Comparison of ENCODE assay signal across 13 cellular contexts in the genomic region with DNA sequence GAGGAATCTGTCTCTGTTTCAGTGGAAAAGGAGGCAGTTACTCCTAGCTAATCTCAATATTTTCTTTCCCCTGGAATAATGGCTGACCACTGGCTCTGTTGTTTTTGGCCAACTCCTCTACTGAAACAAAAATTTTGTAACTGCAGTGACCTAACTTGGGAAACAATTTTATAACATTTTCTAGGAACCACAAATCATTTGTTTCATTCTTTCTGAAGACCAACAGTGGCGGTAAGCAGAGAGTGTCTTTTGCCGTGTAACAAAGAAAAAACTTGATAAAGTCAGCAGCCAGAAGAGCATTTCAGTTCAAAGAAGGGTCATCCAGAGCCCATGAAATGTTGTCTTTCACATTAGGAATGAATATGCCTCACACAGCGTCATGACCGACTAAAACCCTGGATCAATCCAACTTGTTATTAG. TPM values are rescaled to one million over a fixed set of nuclear protein-coding genes. Genes with fewer than 3 reads are reported as not detected.
A peak's percentile ranks its signal among the peaks of the same experiment; 100 is the strongest.
DNase-seq lines count a peak whose midpoint lies in the region; ATAC-seq and TF ChIP-seq lines count a peak whose summit lies in the region.
"Had no signal": no experiment of that assay in that cellular context is flagged by ENCODE, and none has a peak within 500 bp of the region (broad histone marks: within the 10 kb centered on the region; RNA-seq: fewer than 3 reads in every experiment).

No MANE protein-coding gene starts in this region.

- peaks cover 28% of the 10 kb centered on the region for H3K4me1 Mint-ChIP-seq in type B pancreatic cell (ENCODE audit: unreplicated experiment)
- H3K4me1 Mint-ChIP-seq in stimulated activated effector memory CD8-positive, alpha-beta T cell treated with anti-CD3 and anti-CD28 coated beads, Interleukin-12 subunit alpha, Interleukin-12 subunit beta, amount 100 ng/mL, for 72 hours = peaks cover 8% of the 10 kb centered on the region
- H3K4me1 Mint-ChIP-seq: central memory CD8-positive, alpha-beta T cell; immature natural killer cell had no signal

- TF ChIP-seq POLR2A in Peyer's patch (IDR thresholded peaks at IDR 0.05) (no peak), esophagus squamous epithelium (IDR thresholded peaks at IDR 0.05) (no peak)

- in situ Hi-C loops in HAP-1 (cut with MboI; ENCODE audit: low sequenced_read_pairs) = loop anchor here (5.0 kb wide), 1 partner anchor 69 kb away; no protein-coding TSS in a partner anchor

- H3K4me1 ChIP-seq in Peyer's patch (no peaks in the 10 kb centered on the region), esophagus squamous epithelium (peaks cover 0 to 30% (median 14%) of the 10 kb centered on the region in 3 donors), mucosa of rectum (ENCODE audit: control insufficient read depth in 2 of 2, insufficient read depth in 2 of 2, low read length in 2 of 2) (no peaks in the 10 kb centered on the region), HAP-1 (no peaks in the 10 kb centered on the region)

- H3K27ac Mint-ChIP-seq in type B pancreatic cell = peak overlapping the region; percentile 48
- H3K27ac Mint-ChIP-seq in stimulated activated effector memory CD8-positive, alpha-beta T cell treated with anti-CD3 and anti-CD28 coated beads, Interleukin-12 subunit alpha, Interleukin-12 subunit beta, amount 100 ng/mL, for 72 hours = no peak overlapping the region
- H3K27ac Mint-ChIP-seq: immature natural killer cell had no signal

- no peaks in the 10 kb centered on the region for H3K27me3 Mint-ChIP-seq in type B pancreatic cell

- WGBS in esophagus squamous epithelium, 2 donors = 57 to 84% methylated on average over 4 of the region's 4 CpGs

- H3K9me3 Mint-ChIP-seq in type B pancreatic cell = no peaks in the 10 kb centered on the region
- no peaks in the 10 kb centered on the region for H3K9me3 Mint-ChIP-seq in stimulated activated effector memory CD8-positive, alpha-beta T cell treated with anti-CD3 and anti-CD28 coated beads, Interleukin-12 subunit alpha, Interleukin-12 subunit beta, amount 100 ng/mL, for 72 hours
- H3K9me3 Mint-ChIP-seq: central memory CD8-positive, alpha-beta T cell; immature natural killer cell had no signal

- H3K36me3 Mint-ChIP-seq in type B pancreatic cell = no peaks in the 10 kb centered on the region
- H3K36me3 Mint-ChIP-seq in stimulated activated effector memory CD8-positive, alpha-beta T cell treated with anti-CD3 and anti-CD28 coated beads, Interleukin-12 subunit alpha, Interleukin-12 subunit beta, amount 100 ng/mL, for 72 hours = peaks cover 5% of the 10 kb centered on the region

- H3K9me3 ChIP-seq in Peyer's patch = no peaks in the 10 kb centered on the region
- no peaks in the 10 kb centered on the region for H3K9me3 ChIP-seq in esophagus squamous epithelium
- H3K9me3 ChIP-seq in mucosa of rectum (ENCODE audit: control insufficient read depth in 2 of 2, low read length in 2 of 2) = no peaks in the 10 kb centered on the region
- H3K9me3 ChIP-seq in HAP-1 = no peaks in the 10 kb centered on the region

- DNase-seq in Peyer's patch (no peak), esophagus squamous epithelium (lab: John Stamatoyannopoulos, UW) (no peak), type B pancreatic cell (ENCODE audit: extremely low spot score, unreplicated experiment) (no peak), NCI-H1436 (lab: John Stamatoyannopoulos, UW) (no peak), ureter (ENCODE audit: low spot score) (no peak), HAP-1 (ENCODE audit: low spot score in 2 of 2) (no peak)
- DNase-seq in stimulated activated effector memory CD8-positive, alpha-beta T cell treated with anti-CD3 and anti-CD28 coated beads, Interleukin-12 subunit alpha, Interleukin-12 subunit beta, amount 100 ng/mL, for 72 hours (ENCODE audit: low spot score in 2 of 2) = no peak
- DNase-seq: activated CD8-positive, alpha-beta memory T cell treated with anti-CD3 and anti-CD28 coated beads for 24 hours; immature natural killer cell; NCI-H2171; stimulated activated naive CD8-positive, alpha-beta T cell treated with anti-CD3 and anti-CD28 coated beads, Interleukin-15, Interleukin-2, amounts not matched to agents 100 U/mL and 50 U/mL, for 24 hours had no signal

- no peaks in the 10 kb centered on the region for H3K36me3 ChIP-seq in Peyer's patch
- no peaks in the 10 kb centered on the region for H3K36me3 ChIP-seq in esophagus squamous epithelium
- no peaks in the 10 kb centered on the region for H3K36me3 ChIP-seq in mucosa of rectum (ENCODE audit: control insufficient read depth in 2 of 2, insufficient read depth in 2 of 2, low read length in 2 of 2)
- no peaks in the 10 kb centered on the region for H3K36me3 ChIP-seq in HAP-1 (replicated peaks)

- H3K27me3 ChIP-seq in Peyer's patch (no peaks in the 10 kb centered on the region), esophagus squamous epithelium (no peaks in the 10 kb centered on the region), mucosa of rectum (ENCODE audit: control insufficient read depth in 2 of 2, insufficient read depth in 2 of 2, low read length in 2 of 2) (no peaks in the 10 kb centered on the region), HAP-1 (ENCODE audit: low read depth) (0 out of 2 replicates have a peak, but pooled peaks cover 5% of the 10 kb centered on the region)

- no peak overlapping the region for H3K9ac ChIP-seq in mucosa of rectum (ENCODE audit: low read depth in 1 of 2, low read length in 2 of 2)

- H3K27ac ChIP-seq in Peyer's patch (peak overlapping the region in 3 of 4 donors; percentile 9 to 66 (median 64)), esophagus squamous epithelium (peak overlapping the region; percentile 6 to 82 (median 76)), mucosa of rectum (ENCODE audit: low read depth in 2 of 2, low read length in 2 of 2) (peak overlapping the region; percentile 29 to 34)

- no peak for TF ChIP-seq CTCF in Peyer's patch (IDR thresholded peaks at IDR 0.05)
- TF ChIP-seq CTCF in esophagus squamous epithelium (IDR thresholded peaks at IDR 0.05) = no peak
- TF ChIP-seq CTCF in type B pancreatic cell (conservative IDR thresholded peaks at IDR 0.05) = no peak

- no peak for ATAC-seq in stimulated activated effector memory CD8-positive, alpha-beta T cell treated with anti-CD3 and anti-CD28 coated beads, Interleukin-12 subunit alpha, Interleukin-12 subunit beta, amount 100 ng/mL, for 72 hours
- ATAC-seq: stimulated activated naive CD8-positive, alpha-beta T cell treated with anti-CD3 and anti-CD28 coated beads, Interleukin-15, Interleukin-2, amounts not matched to agents 100 U/mL and 50 U/mL, for 24 hours had no signal

- peak overlapping the region; percentile 2 for H3K4me3 Mint-ChIP-seq in type B pancreatic cell
- no peak overlapping the region for H3K4me3 Mint-ChIP-seq in stimulated activated effector memory CD8-positive, alpha-beta T cell treated with anti-CD3 and anti-CD28 coated beads, Interleukin-12 subunit alpha, Interleukin-12 subunit beta, amount 100 ng/mL, for 72 hours
- H3K4me3 Mint-ChIP-seq: central memory CD8-positive, alpha-beta T cell; immature natural killer cell had no signal

- intact Hi-C loops in esophagus squamous epithelium (cut with DNase I) = no loop called here

- no peak overlapping the region for H3K4me3 ChIP-seq in Peyer's patch
- peak overlapping the region in 1 of 4 donors; percentile 7 for H3K4me3 ChIP-seq in esophagus squamous epithelium
- H3K4me3 ChIP-seq in mucosa of rectum (ENCODE audit: low read length in 2 of 2) = no peak overlapping the region
- no peak overlapping the region for H3K4me3 ChIP-seq in HAP-1

RNA-seq across cellular contexts. Expression of gene BFSP1, which starts 11.8 kb away (rescaled TPM):
- total RNA-seq in Peyer's patch (1 to 10 TPM in 1 of 4 donors, under 1 TPM in 1, not detected in 2; 0.57 to 2.5 TPM), esophagus squamous epithelium (1 to 10 TPM in 2 of 4 donors, under 1 TPM in 2; 0.56 to 1.3 (median 1.00) TPM), type B pancreatic cell (ENCODE audit: low replicate concordance) (1.8 and 1.9 TPM in 2 replicates), ureter (1.0 TPM)

RNA-seq across cellular contexts. Expression of gene DSTN, which starts 26.9 kb away (rescaled TPM):
- total RNA-seq in Peyer's patch (100 to 1,000 TPM; 111 to 151 (median 117) TPM), esophagus squamous epithelium (100 to 1,000 TPM; 242 to 616 (median 360) TPM), type B pancreatic cell (ENCODE audit: low replicate concordance) (193 and 287 TPM in 2 replicates), ureter (603 TPM)
